8 cellular contexts compared by ENCODE assay signal in genomic region chr7:155297517-155298287, GRCh38. TPM values are rescaled to one million over a fixed set of nuclear protein-coding genes. Genes with fewer than 3 reads are reported as not detected.
DNase-seq lines count a peak whose midpoint lies in the region; ATAC-seq and TF ChIP-seq lines count a peak whose summit lies in the region.

Gene INSIG1 (plus strand): TSS chr7:155297878. CDS start chr7:155298286, 408 bp downstream.

- H3K4me3 Mint-ChIP-seq in T-helper 17 cell: peak within 1 kb of the TSS; percentile 92

- intact Hi-C loops in left ventricle myocardium superior (cut with micrococcal nuclease): no loop called here
- intact Hi-C loops in aorta (cut with DNase I): loop anchor here (2.0 to 10.0 kb wide), 5 partner anchors 40 to 345 kb away; partner anchors contain the start of genes PAXIP1 (in 2 of the 2) and RBM33 (in 1 of the 2)

- no peaks in the 10 kb centered on the region for H3K27me3 ChIP-seq in aorta (ENCODE audit: control insufficient read depth in 1 of 2, insufficient read depth in 2 of 2, low read length in 1 of 2)

- no peaks in the 10 kb centered on the region for H3K36me3 ChIP-seq in aorta (ENCODE audit: control insufficient read depth in 1 of 2, insufficient read depth in 2 of 2, low read length in 1 of 2)

- H3K4me1 Mint-ChIP-seq in T-helper 17 cell: peaks cover 31% of the 10 kb centered on the region

- DNase-seq in NCI-H146 (lab: John Stamatoyannopoulos, UW) (peak; percentile 88), T-helper 17 cell (peak; percentile 88 to 93 (median 91)), amygdala (lab: John Stamatoyannopoulos, UW) (peak in 55 of 56 donors; percentile 46 to 97 (median 85)), left ventricle myocardium superior (peak; percentile 96), renal cortical epithelial cell (ENCODE audit: low read depth) (peak; percentile 64), aorta (peak; percentile 94 to 96)

- peak within 1 kb of the TSS; percentile 97 for H3K27ac Mint-ChIP-seq in T-helper 17 cell

- 0% methylated on average over 81 to 111 of the region's 111 CpGs for WGBS in aorta, 2 donors

- H3K27me3 Mint-ChIP-seq in T-helper 17 cell: peaks cover 5% of the 10 kb centered on the region

- no peaks in the 10 kb centered on the region for H3K9me3 ChIP-seq in T-helper 17 cell (ENCODE audit: control insufficient read depth, low read length, poor library complexity, severe bottlenecking)
- H3K9me3 ChIP-seq in aorta (ENCODE audit: control insufficient read depth, low read length): no peaks in the 10 kb centered on the region

- H3K4me1 ChIP-seq in aorta (ENCODE audit: control insufficient read depth in 1 of 2, insufficient read depth in 2 of 2, low read length in 2 of 2): no peaks in the 10 kb centered on the region

- peak; percentile 59 for ATAC-seq in HG02852 (IDR thresholded peaks at IDR 0.05; ENCODE audit: unreplicated experiment)
- peak; percentile 56 for ATAC-seq in T-helper 17 cell
- ATAC-seq in left ventricle myocardium superior: peak; percentile 92
- peak; percentile 96 for ATAC-seq in aorta (ENCODE audit: low FRiP score)

- H3K27ac ChIP-seq in aorta (ENCODE audit: low read depth in 1 of 2, low read length in 2 of 2): peak within 1 kb of the TSS in 1 of 2 donors; percentile 53

- peak within 1 kb of the TSS; percentile 37 to 78 for H3K4me3 ChIP-seq in aorta (ENCODE audit: low read length in 2 of 2)

- peak; percentile 99 for TF ChIP-seq POLR2A in GM15510 (IDR thresholded peaks at IDR 0.05; ENCODE audit: borderline replicate concordance, extremely low read depth, insufficient read length)

- H3K36me3 Mint-ChIP-seq in T-helper 17 cell (ENCODE audit: low read depth): peaks cover 3% of the 10 kb centered on the region

RNA-seq across cellular contexts. Expression of gene INSIG1, which starts in this region (rescaled TPM):
- total RNA-seq in T-helper 17 cell (10 to 100 TPM; 53.3 to 55.1 TPM), left ventricle myocardium superior (8.7 TPM), renal cortical epithelial cell (33.7 and 734 TPM in 2 replicates), aorta (10 to 100 TPM; 37.7 to 48.3 TPM)
- 10 to 100 TPM; 14.1 to 14.5 TPM for polyA plus RNA-seq in aorta
